ENCODE assay signal across 12 cellular contexts in genomic region chr14:80215756-80216581, GRCh38. TPM values are rescaled to one million over a fixed set of nuclear protein-coding genes. Genes with fewer than 3 reads are reported as not detected.
A peak's percentile ranks its signal among the peaks of the same experiment; 100 is the strongest.
DNase-seq lines count a peak whose midpoint lies in the region; ATAC-seq, FAIRE-seq and TF ChIP-seq lines count a peak whose summit lies in the region.
"Had no signal": no experiment of that assay in that cellular context is flagged by ENCODE, and none has a peak within 500 bp of the region (broad histone marks: within the 10 kb centered on the region; RNA-seq: fewer than 3 reads in every experiment).

No MANE protein-coding gene starts in this region.

- peak overlapping the region; percentile 7 for H3K27ac Mint-ChIP-seq in progenitor cell of endocrine pancreas
- H3K27ac Mint-ChIP-seq: naive B cell; stimulated activated naive CD8-positive, alpha-beta T cell treated with anti-CD3 and anti-CD28 coated beads, Interleukin-15, Interleukin-2, amounts not matched to agents 100 ng/mL and 50 ng/mL, for 24 hours had no signal

- peaks cover 11% of the 10 kb centered on the region for H3K27me3 Mint-ChIP-seq in progenitor cell of endocrine pancreas
- H3K27me3 Mint-ChIP-seq: naive B cell; stimulated activated naive CD8-positive, alpha-beta T cell treated with anti-CD3 and anti-CD28 coated beads, Interleukin-15, Interleukin-2, amounts not matched to agents 100 ng/mL and 50 ng/mL, for 24 hours had no signal

- peak; percentile 10; the same call in 1 of the 3 replicates for ATAC-seq in RWPE2 (ENCODE audit: low read depth)
- peak; percentile 79 for ATAC-seq in Right ventricle myocardium superior (ENCODE audit: poor library complexity)
- ATAC-seq in HG03025 (IDR thresholded peaks at IDR 0.05; ENCODE audit: low FRiP score, unreplicated experiment): no peak

- TF ChIP-seq CTCF in RWPE2 (IDR thresholded peaks at IDR 0.05; ENCODE audit: poor library complexity, severe bottlenecking): no peak
- TF ChIP-seq CTCF in progenitor cell of endocrine pancreas (IDR thresholded peaks at IDR 0.05; ENCODE audit: unreplicated experiment): no peak
- TF ChIP-seq CTCF in lower leg skin (IDR thresholded peaks at IDR 0.05): no peak

- TF ChIP-seq POLR2A in lower leg skin (IDR thresholded peaks at IDR 0.05): no peak

- H3K36me3 Mint-ChIP-seq in progenitor cell of endocrine pancreas (ENCODE audit: insufficient read depth): no peaks in the 10 kb centered on the region
- H3K36me3 Mint-ChIP-seq: naive B cell had no signal

- no peaks in the 10 kb centered on the region for H3K9me3 Mint-ChIP-seq in progenitor cell of endocrine pancreas (ENCODE audit: low read depth)

- no peaks in the 10 kb centered on the region for H3K27me3 ChIP-seq in RWPE2 (ENCODE audit: insufficient read depth, poor library complexity, severe bottlenecking)

- H3K9me3 ChIP-seq in RWPE2 (ENCODE audit: severe bottlenecking): no peaks in the 10 kb centered on the region

- H3K4me1 ChIP-seq in RWPE2 (ENCODE audit: insufficient read depth, poor library complexity, severe bottlenecking): no peaks in the 10 kb centered on the region

- H3K36me3 ChIP-seq in RWPE2 (ENCODE audit: low read depth): no peaks in the 10 kb centered on the region

- H3K4me3 Mint-ChIP-seq in progenitor cell of endocrine pancreas (ENCODE audit: low read depth): no peak overlapping the region
- H3K4me3 Mint-ChIP-seq: naive B cell; stimulated activated naive CD8-positive, alpha-beta T cell treated with anti-CD3 and anti-CD28 coated beads, Interleukin-15, Interleukin-2, amounts not matched to agents 100 ng/mL and 50 ng/mL, for 24 hours had no signal

- intact Hi-C loops in Right ventricle myocardium superior (cut with DNase I) (no loop called here), lower leg skin (cut with DNase I; ENCODE audit: low total_unique reads) (no loop called here)

- DNase-seq in H4 (ENCODE audit: low spot score) (peak; percentile 80), RWPE2 (ENCODE audit: low spot score) (no peak), Right ventricle myocardium superior (peak; percentile 54), progenitor cell of endocrine pancreas (ENCODE audit: low spot score, unreplicated experiment) (no peak), lower leg skin (ENCODE audit: low spot score in 2 of 2) (no peak), NCI-H748 (lab: John Stamatoyannopoulos, UW; ENCODE audit: unreplicated experiment) (no peak), GM19239 (ENCODE audit: insufficient read length, low spot score) (no peak)
- DNase-seq: activated CD4-positive, alpha-beta T cell treated with anti-CD3 and anti-CD28 coated beads for 1 hour; naive B cell; NCI-H1048 had no signal

- no peak overlapping the region for H3K27ac ChIP-seq in RWPE2 (ENCODE audit: poor library complexity, severe bottlenecking)

- WGBS in lower leg skin, 2 donors: 59 to 69% methylated on average over 10 of the region's 10 CpGs

- H3K4me1 Mint-ChIP-seq in progenitor cell of endocrine pancreas (ENCODE audit: low read depth): peaks cover 6% of the 10 kb centered on the region

- no peak overlapping the region for H3K4me3 ChIP-seq in RWPE2 (ENCODE audit: severe bottlenecking)
- H3K4me3 ChIP-seq in lower leg skin (ENCODE audit: low read depth, poor library complexity, severe bottlenecking): no peak overlapping the region

- no peak for FAIRE-seq in GM19239 (lab: Jason Lieb, UNC)

RNA-seq across cellular contexts. Expression of gene DIO2, which starts 4.7 kb away (rescaled TPM):
- total RNA-seq in H4 (2014; rRNA removed; shearing (Covaris generic)): 37.3 and 48.7 TPM in 2 replicates
- 2.8 TPM for total RNA-seq in Right ventricle myocardium superior
- total RNA-seq in progenitor cell of endocrine pancreas: 0.19 and 0.75 TPM in 2 replicates
- 10 to 100 TPM in 2 of 4 donors, 1 to 10 TPM in 2; 2.8 to 16.5 (median 10.4) TPM for total RNA-seq in lower leg skin

Comparison
In these comparisons a context has a peak if more than half of its experiments do, and no peak if none do; other contexts are left out.
1. DNase-seq: peak in H4 (single experiment) and Right ventricle myocardium superior (single experiment); none in RWPE2 (single experiment), progenitor cell of endocrine pancreas (single experiment), lower leg skin (0 of 2), NCI-H748 (single experiment) and GM19239 (single experiment).